Comparison of ENCODE assay signal across 8 cellular contexts in genomic region chr7:23467731-23468720, GRCh38. TPM values are rescaled to one million over a fixed set of nuclear protein-coding genes. Genes with fewer than 3 reads are reported as not detected.
DNase-seq lines count a peak whose midpoint lies in the region; ATAC-seq, FAIRE-seq and TF ChIP-seq lines count a peak whose summit lies in the region.

No MANE protein-coding gene starts in this region.

- H3K27me3 Mint-ChIP-seq in endodermal cell (ENCODE audit: insufficient read depth) = no peaks in the 10 kb centered on the region

- FAIRE-seq in pancreas (lab: Jason Lieb, UNC) (no peak), HTR-8/SVneo (lab: Jason Lieb, UNC) (no peak)

- H3K36me3 ChIP-seq in HAP-1 (replicated peaks) = peaks cover 14% of the 10 kb centered on the region
- H3K36me3 ChIP-seq in SJCRH30 = peaks cover 14% of the 10 kb centered on the region
- peaks cover 4% of the 10 kb centered on the region for H3K36me3 ChIP-seq in endodermal cell (ENCODE audit: control insufficient read depth, insufficient read depth, low read length)
- no peaks in the 10 kb centered on the region for H3K36me3 ChIP-seq in pancreas

- H3K4me1 Mint-ChIP-seq in endodermal cell = peaks cover 35% of the 10 kb centered on the region

- in situ Hi-C loops in HAP-1 (cut with MboI; ENCODE audit: low sequenced_read_pairs) = no loop called here

- TF ChIP-seq CTCF in endodermal cell (conservative IDR thresholded peaks at IDR 0.05) = no peak
- no peak for TF ChIP-seq CTCF in pancreas (IDR thresholded peaks at IDR 0.05)

- peaks cover 4% of the 10 kb centered on the region for H3K36me3 Mint-ChIP-seq in endodermal cell (ENCODE audit: low read depth)

- H3K9ac ChIP-seq in endodermal cell (ENCODE audit: extremely low read depth, low read length, poor library complexity, severe bottlenecking) = peak overlapping the region; percentile 90

- peak overlapping the region; percentile 93 for H3K27ac Mint-ChIP-seq in endodermal cell

- H3K4me1 ChIP-seq in HAP-1 (peaks cover 31% of the 10 kb centered on the region), SJCRH30 (peaks cover 14% of the 10 kb centered on the region; the same call in 1 of the 2 replicates), endodermal cell (ENCODE audit: control insufficient read depth, insufficient read depth, low read length) (peaks cover 10% of the 10 kb centered on the region), pancreas (peaks cover 0 to 30% (median 9%) of the 10 kb centered on the region in 3 donors)

- H3K4me3 Mint-ChIP-seq in endodermal cell = peak overlapping the region; percentile 94

- H3K9me3 Mint-ChIP-seq in endodermal cell = no peaks in the 10 kb centered on the region

- intact Hi-C loops in pancreas (cut with DNase I) = no loop called here

- H3K27me3 ChIP-seq in HAP-1 (ENCODE audit: low read depth) = no peaks in the 10 kb centered on the region
- no peaks in the 10 kb centered on the region for H3K27me3 ChIP-seq in SJCRH30
- H3K27me3 ChIP-seq in endodermal cell (ENCODE audit: control insufficient read depth, insufficient read depth, low read length, poor library complexity, severe bottlenecking) = no peaks in the 10 kb centered on the region
- H3K27me3 ChIP-seq in pancreas = peaks cover 19 to 65% (median 36%) of the 10 kb centered on the region in 4 donors

- peak in 3 of 4 donors; percentile 14 to 22 (median 19) for ATAC-seq in pancreas

- H3K9me3 ChIP-seq in HAP-1 (no peaks in the 10 kb centered on the region), SJCRH30 (replicated peaks) (no peaks in the 10 kb centered on the region), endodermal cell (ENCODE audit: control insufficient read depth, low read length) (no peaks in the 10 kb centered on the region), pancreas (no peaks in the 10 kb centered on the region)

- DNase-seq in DMS 273 (lab: John Stamatoyannopoulos, UW; ENCODE audit: unreplicated experiment) = peak; percentile 78
- peak; percentile 61 to 71 for DNase-seq in HAP-1 (ENCODE audit: low spot score in 2 of 2)
- peak; percentile 41 to 68 for DNase-seq in SJCRH30
- DNase-seq in endodermal cell = peak; percentile 91
- DNase-seq in pancreas = peak in 1 of 6 donors; percentile 57
- no peak for DNase-seq in caudate nucleus (lab: John Stamatoyannopoulos, UW)
- DNase-seq in HTR-8/SVneo (ENCODE audit: insufficient read length, low spot score) = no peak
- DNase-seq in NCI-H2196 treated with DMSO at 0.1 percent for 48 hours (lab: John Stamatoyannopoulos, UW; ENCODE audit: unreplicated experiment) = no peak

- H3K27ac ChIP-seq in SJCRH30 = peak overlapping the region; percentile 78
- peak overlapping the region; percentile 21 for H3K27ac ChIP-seq in endodermal cell (ENCODE audit: low read depth, low read length)
- no peak overlapping the region for H3K27ac ChIP-seq in pancreas
- no peak overlapping the region for H3K27ac ChIP-seq in caudate nucleus (ENCODE audit: low read depth, low read length)

- peak overlapping the region; percentile 72 for H3K4me3 ChIP-seq in HAP-1
- H3K4me3 ChIP-seq in SJCRH30 = peak overlapping the region; percentile 87
- H3K4me3 ChIP-seq in endodermal cell (ENCODE audit: low read length) = peak overlapping the region; percentile 98
- H3K4me3 ChIP-seq in pancreas = peak overlapping the region in 1 of 4 donors; percentile 39

- WGBS in endodermal cell (ENCODE audit: insufficient coverage in 1 of 2, insufficient read length in 1 of 2), 2 experiments = 1% methylated on average over 34 to 56 of the region's 56 CpGs
- 14 to 15% methylated on average over 56 of the region's 56 CpGs for WGBS in pancreas, 2 donors

RNA-seq across cellular contexts. Expression of gene IGF2BP3, which starts 2.3 kb away (rescaled TPM):
- total RNA-seq in SJCRH30 (2014; rRNA removed; shearing (Covaris generic)) = 105 and 120 TPM in 2 replicates
- 100 to 1,000 TPM; 114 to 123 TPM for total RNA-seq in endodermal cell
- 96.3 TPM for polyA plus RNA-seq in endodermal cell (2013, experiment 1 of 2)
- 93.1 TPM for polyA plus RNA-seq in endodermal cell (2013, experiment 2 of 2)
- 1 to 10 TPM in 2 of 6 donors, under 1 TPM in 4; 0.37 to 1.3 (median 0.85) TPM for total RNA-seq in pancreas
- under 1 TPM; 0.09 to 0.23 TPM for polyA plus RNA-seq in pancreas

Comparison
In these comparisons a context has a peak if more than half of its experiments do, and no peak if none do; other contexts are left out.
1. DNase-seq: peak in DMS 273 (single experiment), HAP-1 (2 of 2), SJCRH30 (2 of 2) and endodermal cell (single experiment); none in caudate nucleus (0 of 61), HTR-8/SVneo (single experiment) and NCI-H2196 treated with DMSO at 0.1 percent for 48 hours (single experiment).
2. H3K27ac ChIP-seq: peak in SJCRH30 (single experiment) and endodermal cell (single experiment); none in pancreas (0 of 4) and caudate nucleus (single experiment).
3. RNA of gene IGF2BP3, which starts 2.3 kb away (total RNA-seq): 114 to 123 TPM in endodermal cell and 105 to 120 TPM in SJCRH30; 0.37 to 1.3 TPM in pancreas; every median in the first group is over 10 times any median in the second.